ENCODE assay signal across 9 cellular contexts in the genomic region with DNA sequence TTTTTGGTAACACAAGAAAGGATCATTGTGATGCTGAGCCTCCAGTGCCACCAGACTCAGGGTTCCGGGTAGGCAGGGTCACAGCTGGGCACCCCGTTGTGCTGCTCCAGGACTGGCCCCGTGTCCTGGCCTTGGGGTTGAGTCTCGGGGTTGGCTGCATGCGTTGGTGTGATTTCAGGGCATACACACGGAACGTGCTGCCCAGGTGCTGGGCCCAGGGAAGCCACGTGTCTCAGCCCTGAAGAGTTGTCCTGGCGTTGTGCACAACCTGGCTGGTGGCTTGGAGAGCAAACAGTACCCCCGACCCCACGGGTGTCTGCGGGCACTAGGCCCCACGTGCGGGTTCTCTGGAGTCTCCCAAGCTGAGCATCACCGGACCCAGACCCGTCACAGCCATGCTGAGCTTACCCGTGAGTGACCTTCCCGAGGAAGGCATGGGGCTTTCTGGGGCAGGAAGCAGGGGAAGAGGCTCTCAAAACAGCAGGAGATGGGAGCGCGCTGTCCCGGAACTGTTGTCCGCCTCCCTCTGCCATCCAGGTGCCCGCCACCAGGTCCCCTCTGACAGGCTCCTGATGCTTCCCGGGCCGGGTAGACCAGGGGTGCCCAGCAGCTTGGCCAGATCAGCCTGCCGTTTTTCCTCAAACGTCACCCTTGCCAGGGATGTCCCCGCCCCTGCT.
DNase-seq lines count a peak whose midpoint lies in the region; ATAC-seq and TF ChIP-seq lines count a peak whose summit lies in the region.
"Had no signal": no experiment of that assay in that cellular context is flagged by ENCODE, and none has a peak within 500 bp of the region (broad histone marks: within the 10 kb centered on the region; RNA-seq: fewer than 3 reads in every experiment).

No MANE protein-coding gene starts in this region.

- H3K36me3 Mint-ChIP-seq in activated T-helper 1 cell treated with anti-CD3 and anti-CD28 coated beads, Interleukin-12 subunit alpha, Interleukin-12 subunit beta, Interleukin-2, Interleukin-4 antibody, amounts not matched to agents 30 ng/mL and 10 ng/mL and 1 ng/mL, durations not matched to agents 14 hours and 24 hours and 36 hours (ENCODE audit: low read depth): peaks cover 3% of the 10 kb centered on the region
- peaks cover 11% of the 10 kb centered on the region for H3K36me3 Mint-ChIP-seq in Calu3 (ENCODE audit: insufficient read depth, unreplicated experiment)

- no peaks in the 10 kb centered on the region for H3K9me3 ChIP-seq in GM23248 (ENCODE audit: low read depth)

- no peaks in the 10 kb centered on the region for H3K79me2 ChIP-seq in GM23248 (ENCODE audit: insufficient read depth)

- no peak overlapping the region for H2AFZ ChIP-seq in GM23248

- H3K4me3 ChIP-seq in GM08714 (ENCODE audit: low read length): peak overlapping the region; percentile 0; the same call in 1 of the 2 replicates
- no peak overlapping the region for H3K4me3 ChIP-seq in GM23248

- peak; percentile 0 for ATAC-seq in HG02588 (IDR thresholded peaks at IDR 0.05; ENCODE audit: unreplicated experiment)
- no peak for ATAC-seq in HG02885 (IDR thresholded peaks at IDR 0.05; ENCODE audit: poor library complexity, unreplicated experiment)

- H3K36me3 ChIP-seq in GM23248 (ENCODE audit: low read depth): no peaks in the 10 kb centered on the region

- peak overlapping the region; percentile 87 for H3K27ac Mint-ChIP-seq in activated T-helper 1 cell treated with anti-CD3 and anti-CD28 coated beads, Interleukin-12 subunit alpha, Interleukin-12 subunit beta, Interleukin-2, Interleukin-4 antibody, amounts not matched to agents 30 ng/mL and 10 ng/mL and 1 ng/mL, durations not matched to agents 14 hours and 24 hours and 36 hours
- no peak overlapping the region for H3K27ac Mint-ChIP-seq in Calu3 (ENCODE audit: unreplicated experiment)

- H3K4me1 ChIP-seq in GM23248 (ENCODE audit: insufficient read depth): no peaks in the 10 kb centered on the region

- H3K9me3 Mint-ChIP-seq in activated T-helper 1 cell treated with anti-CD3 and anti-CD28 coated beads, Interleukin-12 subunit alpha, Interleukin-12 subunit beta, Interleukin-2, Interleukin-4 antibody, amounts not matched to agents 30 ng/mL and 10 ng/mL and 1 ng/mL, durations not matched to agents 14 hours and 24 hours and 36 hours: peaks cover under 1% of the 10 kb centered on the region
- H3K9me3 Mint-ChIP-seq in Calu3 (ENCODE audit: low read depth, unreplicated experiment): no peaks in the 10 kb centered on the region

- in situ Hi-C loops in GM23248 (cut with MboI): no loop called here

- CTCF ChIA-PET in Calu3 (lab: Charles Lee): no interaction called here

- no peak overlapping the region for H3K4me2 ChIP-seq in GM23248 (ENCODE audit: unreplicated experiment)

- no peak for TF ChIP-seq CTCF in Calu3 (IDR thresholded peaks at IDR 0.05; ENCODE audit: unreplicated experiment)

- H3K9ac ChIP-seq in GM23248: no peak overlapping the region

- H3K4me3 Mint-ChIP-seq in activated T-helper 1 cell treated with anti-CD3 and anti-CD28 coated beads, Interleukin-12 subunit alpha, Interleukin-12 subunit beta, Interleukin-2, Interleukin-4 antibody, amounts not matched to agents 30 ng/mL and 10 ng/mL and 1 ng/mL, durations not matched to agents 14 hours and 24 hours and 36 hours: no peak overlapping the region
- H3K4me3 Mint-ChIP-seq in Calu3 (ENCODE audit: low read depth, unreplicated experiment): no peak overlapping the region

- no peaks in the 10 kb centered on the region for H4K20me1 ChIP-seq in GM23248 (ENCODE audit: insufficient read depth)

- no peak overlapping the region for H3K27ac ChIP-seq in GM23248

- no peaks in the 10 kb centered on the region for H3K27me3 Mint-ChIP-seq in activated T-helper 1 cell treated with anti-CD3 and anti-CD28 coated beads, Interleukin-12 subunit alpha, Interleukin-12 subunit beta, Interleukin-2, Interleukin-4 antibody, amounts not matched to agents 30 ng/mL and 10 ng/mL and 1 ng/mL, durations not matched to agents 14 hours and 24 hours and 36 hours (ENCODE audit: insufficient read depth)
- no peaks in the 10 kb centered on the region for H3K27me3 Mint-ChIP-seq in Calu3 (ENCODE audit: unreplicated experiment)

- no peak for DNase-seq in activated T-helper 1 cell treated with anti-CD3 and anti-CD28 coated beads, Interleukin-12 subunit alpha, Interleukin-12 subunit beta, Interleukin-2, Interleukin-4 antibody, amounts not matched to agents 30 ng/mL and 10 ng/mL and 1 ng/mL, durations not matched to agents 14 hours and 24 hours and 36 hours (ENCODE audit: low spot score)
- peak in 29 of 56 donors; percentile 10 to 66 (median 36) for DNase-seq in nucleus accumbens (lab: John Stamatoyannopoulos, UW)
- no peak for DNase-seq in GM23248
- no peak for DNase-seq in NCI-H510A (lab: John Stamatoyannopoulos, UW)
- no peak for DNase-seq in Calu3
- DNase-seq: activated gamma-delta T cell treated with Interleukin-2 at 50 U/mL for 16 hours had no signal

- no TSS peak for BruUV-seq in Calu3 (replicated peaks; lab: Mats Ljungman, UMichigan)

- intact Hi-C loops in activated T-helper 1 cell treated with anti-CD3 and anti-CD28 coated beads, Interleukin-12 subunit alpha, Interleukin-12 subunit beta, Interleukin-2, Interleukin-4 antibody, amounts not matched to agents 30 ng/mL and 10 ng/mL and 1 ng/mL, durations not matched to agents 14 hours and 24 hours and 36 hours (cut with micrococcal nuclease): loop anchor here (1.0 to 2.0 kb wide), 6 partner anchors 36 to 365 kb away; a partner anchor contains a TSS
- intact Hi-C loops in Calu3 (cut with micrococcal nuclease; ENCODE audit: unreplicated experiment): no loop called here

- H3K4me1 Mint-ChIP-seq in activated T-helper 1 cell treated with anti-CD3 and anti-CD28 coated beads, Interleukin-12 subunit alpha, Interleukin-12 subunit beta, Interleukin-2, Interleukin-4 antibody, amounts not matched to agents 30 ng/mL and 10 ng/mL and 1 ng/mL, durations not matched to agents 14 hours and 24 hours and 36 hours (ENCODE audit: low read depth): peaks cover 77% of the 10 kb centered on the region
- peaks cover 14% of the 10 kb centered on the region for H3K4me1 Mint-ChIP-seq in Calu3 (ENCODE audit: low read depth, unreplicated experiment)

- H3K27me3 ChIP-seq in GM23248 (replicated peaks; ENCODE audit: insufficient read depth): no peaks in the 10 kb centered on the region

- H3K9me2 ChIP-seq in GM23248 (ENCODE audit: insufficient read depth): no peaks in the 10 kb centered on the region

- WGBS in GM23248 (ENCODE audit: low coverage in 1 of 2, low lambda C conversion rate in 2 of 2, missing lambda C conversion rate in 2 of 2), 2 experiments: 86 to 87% methylated on average over 22 to 26 of the region's 28 CpGs

- H3F3A ChIP-seq in GM23248 (ENCODE audit: insufficient read depth): no peaks in the 10 kb centered on the region

Comparison
In these comparisons a context has a peak if more than half of its experiments do, and no peak if none do; other contexts are left out.
1. DNase-seq: peak in nucleus accumbens (29 of 56); none in activated T-helper 1 cell treated with anti-CD3 and anti-CD28 coated beads, Interleukin-12 subunit alpha, Interleukin-12 subunit beta, Interleukin-2, Interleukin-4 antibody, amounts not matched to agents 30 ng/mL and 10 ng/mL and 1 ng/mL, durations not matched to agents 14 hours and 24 hours and 36 hours (single experiment), GM23248 (single experiment), NCI-H510A (single experiment) and Calu3 (single experiment).